ENCODE assay signal across 1 cellular context in the genomic region with DNA sequence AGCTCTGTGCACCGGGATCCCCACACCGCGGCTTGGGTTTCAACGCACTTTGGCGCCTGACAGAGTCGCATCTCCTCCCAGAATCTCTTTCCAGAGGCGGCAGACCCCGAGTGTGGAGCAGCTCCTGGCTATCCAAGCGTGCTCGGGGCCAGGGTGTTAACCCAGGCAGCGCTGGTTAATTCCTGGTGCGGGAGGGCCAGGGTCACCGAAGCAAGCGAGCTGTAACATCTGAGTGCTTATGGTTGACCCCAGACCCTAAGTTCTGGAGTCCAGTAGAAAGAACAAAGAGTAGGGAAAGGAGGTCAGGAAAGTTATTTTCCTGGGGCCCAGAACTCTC.
TF ChIP-seq lines count a peak whose summit lies in the region.

No MANE protein-coding gene starts in this region.

TF ChIP-seq in HepG2, 621 proteins besides CTCF, POLR2A, EP300 and RAD21 (continued from another document):
- TF ChIP-seq ZNF318 (CRISPR knock-in tag; IDR thresholded peaks at IDR 0.05) (no peak), ZNF557 (CRISPR knock-in tag; IDR thresholded peaks at IDR 0.05) (no peak), KDM1A (CRISPR knock-in tag; IDR thresholded peaks at IDR 0.05) (no peak), ATF7 (IDR thresholded peaks at IDR 0.05) (no peak), ATF7 (CRISPR knock-in tag; IDR thresholded peaks at IDR 0.05) (0 out of 2 replicates have a peak, but pooled peaks have one; percentile 30), ZNF468 (CRISPR knock-in tag; IDR thresholded peaks at IDR 0.05) (no peak), ZNF567 (CRISPR knock-in tag; IDR thresholded peaks at IDR 0.05; ENCODE audit: borderline replicate concordance) (no peak), NR2C2 (CRISPR knock-in tag; IDR thresholded peaks at IDR 0.05; ENCODE audit: borderline replicate concordance) (no peak), TCF7 (IDR thresholded peaks at IDR 0.05; ENCODE audit: low read depth) (no peak), SRY (CRISPR knock-in tag; IDR thresholded peaks at IDR 0.05) (no peak), AGO1 (IDR thresholded peaks at IDR 0.05; ENCODE audit: low read depth, low read length, poor library complexity, severe bottlenecking) (no peak), ZNF274 (CRISPR knock-in tag; IDR thresholded peaks at IDR 0.05) (no peak), ZNF841 (CRISPR knock-in tag; IDR thresholded peaks at IDR 0.05; ENCODE audit: borderline replicate concordance) (no peak), YY1 (IDR thresholded peaks at IDR 0.05; ENCODE audit: insufficient read depth, insufficient replicate concordance, low read depth, low read length) (no peak)
- TF ChIP-seq, protein P1, sequence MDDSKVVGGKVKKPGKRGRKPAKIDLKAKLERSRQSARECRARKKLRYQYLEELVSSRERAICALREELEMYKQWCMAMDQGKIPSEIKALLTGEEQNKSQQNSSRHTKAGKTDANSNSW (CRISPR knock-in tag; IDR thresholded peaks at IDR 0.05; ENCODE audit: borderline replicate concordance): no peak
- TF ChIP-seq, protein P2, sequence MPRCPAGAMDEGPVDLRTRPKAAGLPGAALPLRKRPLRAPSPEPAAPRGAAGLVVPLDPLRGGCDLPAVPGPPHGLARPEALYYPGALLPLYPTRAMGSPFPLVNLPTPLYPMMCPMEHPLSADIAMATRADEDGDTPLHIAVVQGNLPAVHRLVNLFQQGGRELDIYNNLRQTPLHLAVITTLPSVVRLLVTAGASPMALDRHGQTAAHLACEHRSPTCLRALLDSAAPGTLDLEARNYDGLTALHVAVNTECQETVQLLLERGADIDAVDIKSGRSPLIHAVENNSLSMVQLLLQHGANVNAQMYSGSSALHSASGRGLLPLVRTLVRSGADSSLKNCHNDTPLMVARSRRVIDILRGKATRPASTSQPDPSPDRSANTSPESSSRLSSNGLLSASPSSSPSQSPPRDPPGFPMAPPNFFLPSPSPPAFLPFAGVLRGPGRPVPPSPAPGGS (CRISPR knock-in tag; IDR thresholded peaks at IDR 0.05): 0 out of 2 replicates have a peak, but pooled peaks have one; percentile 56
- TF ChIP-seq, protein P3, sequence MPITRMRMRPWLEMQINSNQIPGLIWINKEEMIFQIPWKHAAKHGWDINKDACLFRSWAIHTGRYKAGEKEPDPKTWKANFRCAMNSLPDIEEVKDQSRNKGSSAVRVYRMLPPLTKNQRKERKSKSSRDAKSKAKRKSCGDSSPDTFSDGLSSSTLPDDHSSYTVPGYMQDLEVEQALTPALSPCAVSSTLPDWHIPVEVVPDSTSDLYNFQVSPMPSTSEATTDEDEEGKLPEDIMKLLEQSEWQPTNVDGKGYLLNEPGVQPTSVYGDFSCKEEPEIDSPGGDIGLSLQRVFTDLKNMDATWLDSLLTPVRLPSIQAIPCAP (CRISPR knock-in tag; IDR thresholded peaks at IDR 0.05; ENCODE audit: low read depth): no peak
- TF ChIP-seq, protein P4, sequence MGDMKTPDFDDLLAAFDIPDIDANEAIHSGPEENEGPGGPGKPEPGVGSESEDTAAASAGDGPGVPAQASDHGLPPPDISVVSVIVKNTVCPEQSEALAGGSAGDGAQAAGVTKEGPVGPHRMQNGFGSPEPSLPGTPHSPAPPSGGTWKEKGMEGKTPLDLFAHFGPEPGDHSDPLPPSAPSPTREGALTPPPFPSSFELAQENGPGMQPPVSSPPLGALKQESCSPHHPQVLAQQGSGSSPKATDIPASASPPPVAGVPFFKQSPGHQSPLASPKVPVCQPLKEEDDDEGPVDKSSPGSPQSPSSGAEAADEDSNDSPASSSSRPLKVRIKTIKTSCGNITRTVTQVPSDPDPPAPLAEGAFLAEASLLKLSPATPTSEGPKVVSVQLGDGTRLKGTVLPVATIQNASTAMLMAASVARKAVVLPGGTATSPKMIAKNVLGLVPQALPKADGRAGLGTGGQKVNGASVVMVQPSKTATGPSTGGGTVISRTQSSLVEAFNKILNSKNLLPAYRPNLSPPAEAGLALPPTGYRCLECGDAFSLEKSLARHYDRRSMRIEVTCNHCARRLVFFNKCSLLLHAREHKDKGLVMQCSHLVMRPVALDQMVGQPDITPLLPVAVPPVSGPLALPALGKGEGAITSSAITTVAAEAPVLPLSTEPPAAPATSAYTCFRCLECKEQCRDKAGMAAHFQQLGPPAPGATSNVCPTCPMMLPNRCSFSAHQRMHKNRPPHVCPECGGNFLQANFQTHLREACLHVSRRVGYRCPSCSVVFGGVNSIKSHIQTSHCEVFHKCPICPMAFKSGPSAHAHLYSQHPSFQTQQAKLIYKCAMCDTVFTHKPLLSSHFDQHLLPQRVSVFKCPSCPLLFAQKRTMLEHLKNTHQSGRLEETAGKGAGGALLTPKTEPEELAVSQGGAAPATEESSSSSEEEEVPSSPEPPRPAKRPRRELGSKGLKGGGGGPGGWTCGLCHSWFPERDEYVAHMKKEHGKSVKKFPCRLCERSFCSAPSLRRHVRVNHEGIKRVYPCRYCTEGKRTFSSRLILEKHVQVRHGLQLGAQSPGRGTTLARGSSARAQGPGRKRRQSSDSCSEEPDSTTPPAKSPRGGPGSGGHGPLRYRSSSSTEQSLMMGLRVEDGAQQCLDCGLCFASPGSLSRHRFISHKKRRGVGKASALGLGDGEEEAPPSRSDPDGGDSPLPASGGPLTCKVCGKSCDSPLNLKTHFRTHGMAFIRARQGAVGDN (CRISPR knock-in tag; IDR thresholded peaks at IDR 0.05): 0 out of 2 replicates have a peak, but pooled peaks have one; percentile 1
- TF ChIP-seq, protein P5, sequence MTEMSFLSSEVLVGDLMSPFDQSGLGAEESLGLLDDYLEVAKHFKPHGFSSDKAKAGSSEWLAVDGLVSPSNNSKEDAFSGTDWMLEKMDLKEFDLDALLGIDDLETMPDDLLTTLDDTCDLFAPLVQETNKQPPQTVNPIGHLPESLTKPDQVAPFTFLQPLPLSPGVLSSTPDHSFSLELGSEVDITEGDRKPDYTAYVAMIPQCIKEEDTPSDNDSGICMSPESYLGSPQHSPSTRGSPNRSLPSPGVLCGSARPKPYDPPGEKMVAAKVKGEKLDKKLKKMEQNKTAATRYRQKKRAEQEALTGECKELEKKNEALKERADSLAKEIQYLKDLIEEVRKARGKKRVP (CRISPR knock-in tag; IDR thresholded peaks at IDR 0.05): no peak
